In genomic region chr21:14536929-14537328, GRCh38 we compare ENCODE assay signal across 30 cellular contexts. TPM values are rescaled to one million over a fixed set of nuclear protein-coding genes. Genes with fewer than 3 reads are reported as not detected.
DNase-seq lines count a peak whose midpoint lies in the region; ATAC-seq and TF ChIP-seq lines count a peak whose summit lies in the region.
"Had no signal": no experiment of that assay in that cellular context is flagged by ENCODE, and none has a peak within 500 bp of the region (broad histone marks: within the 10 kb centered on the region; RNA-seq: fewer than 3 reads in every experiment).

No MANE protein-coding gene starts in this region.

- H3K14ac ChIP-seq in trophoblast cell (ENCODE audit: low read length) = no peak overlapping the region

- H3K4ac ChIP-seq in trophoblast cell (ENCODE audit: low read depth, low read length) = no peak overlapping the region

- H3K4me1 ChIP-seq in GM23338 (ENCODE audit: insufficient read depth) = no peaks in the 10 kb centered on the region
- H3K4me1 ChIP-seq in trophoblast cell (ENCODE audit: control insufficient read depth in 1 of 2, insufficient read depth in 2 of 2, low read length in 2 of 2) = no peaks in the 10 kb centered on the region
- no peaks in the 10 kb centered on the region for H3K4me1 ChIP-seq in mucosa of descending colon (ENCODE audit: low read depth)
- H3K4me1 ChIP-seq: breast epithelium, gastroesophageal sphincter, left ventricle myocardium inferior, parathyroid adenoma, thyroid gland had no signal

- no peaks in the 10 kb centered on the region for H3K9me3 ChIP-seq in trophoblast cell (ENCODE audit: insufficient read depth, low read depth, low read length)
- H3K9me3 ChIP-seq in mucosa of descending colon = no peaks in the 10 kb centered on the region
- H3K9me3 ChIP-seq: breast epithelium, esophagus squamous epithelium, gastroesophageal sphincter, spleen, thyroid gland had no signal

- no peak overlapping the region for H3K9ac ChIP-seq in trophoblast cell (ENCODE audit: low read length)
- H3K9ac ChIP-seq: BLaER1 treated with 17β-estradiol and CSF1 and Interleukin-3, amounts not matched to agents 10 nM and 100 nM; parathyroid adenoma had no signal

- TF ChIP-seq CTCF in GM23338 (conservative IDR thresholded peaks at IDR 0.05; ENCODE audit: low read depth in 2 of 2) = no peak
- no peak for TF ChIP-seq CTCF in mucosa of descending colon (IDR thresholded peaks at IDR 0.05)
- no peak for TF ChIP-seq CTCF in omental fat pad (IDR thresholded peaks at IDR 0.05)

- no CpG with 5 or more reads among the region's 5 CpGs for WGBS in trophoblast cell (ENCODE audit: extremely low coverage, insufficient coverage, insufficient read length)

- no peaks in the 10 kb centered on the region for H3K27me3 Mint-ChIP-seq in activated T-cell treated with anti-CD3 and anti-CD28 coated beads, Interleukin-2, amount 50 U/mL, for 4 hours (ENCODE audit: low read depth)
- H3K27me3 Mint-ChIP-seq in GM23338 (ENCODE audit: insufficient read depth, low read depth, poor library complexity) = no peaks in the 10 kb centered on the region
- no peaks in the 10 kb centered on the region for H3K27me3 Mint-ChIP-seq in activated naive CD8-positive, alpha-beta T cell treated with anti-CD3 and anti-CD28 coated beads, Interleukin-2, amount 50 U/mL, for 24 hours

- no peaks in the 10 kb centered on the region for H3K27me3 ChIP-seq in GM23338 (ENCODE audit: insufficient read depth)
- no peaks in the 10 kb centered on the region for H3K27me3 ChIP-seq in trophoblast cell (ENCODE audit: insufficient read depth, low read length)
- H3K27me3 ChIP-seq: BLaER1 treated with 17β-estradiol and CSF1 and Interleukin-3, amounts not matched to agents 10 nM and 100 nM; breast epithelium; esophagus squamous epithelium; gastroesophageal sphincter; spleen; thyroid gland had no signal

- H2AFZ ChIP-seq in GM23338 = peak overlapping the region; percentile 6; the same call in 1 of the 2 replicates
- H2AFZ ChIP-seq in trophoblast cell (ENCODE audit: insufficient read depth, low read length, poor library complexity) = no peak overlapping the region
- H2AFZ ChIP-seq: parathyroid adenoma had no signal

- ATAC-seq in activated T-cell treated with anti-CD3 and anti-CD28 coated beads, Interleukin-2, amount 50 U/mL, for 4 hours = no peak
- no peak for ATAC-seq in GM23338
- ATAC-seq in activated naive CD8-positive, alpha-beta T cell treated with anti-CD3 and anti-CD28 coated beads, Interleukin-2, amount 50 U/mL, for 24 hours = no peak
- ATAC-seq in mucosa of descending colon = no peak
- ATAC-seq in omental fat pad (ENCODE audit: low FRiP score) = no peak
- ATAC-seq: gastroesophageal sphincter, right cardiac atrium had no signal

- H3F3A ChIP-seq in GM23338 (replicated peaks; ENCODE audit: low read depth) = no peaks in the 10 kb centered on the region

- H3K79me2 ChIP-seq in GM23338 (replicated peaks; ENCODE audit: insufficient read depth) (no peaks in the 10 kb centered on the region), trophoblast cell (ENCODE audit: control insufficient read depth, insufficient read depth, low read length, poor library complexity) (no peaks in the 10 kb centered on the region)
- H3K79me2 ChIP-seq: parathyroid adenoma had no signal

- no peak overlapping the region for H3K4me3 ChIP-seq in GM23338
- H3K4me3 ChIP-seq in trophoblast cell (ENCODE audit: low read depth, low read length) = no peak overlapping the region
- no peak overlapping the region for H3K4me3 ChIP-seq in mucosa of descending colon
- H3K4me3 ChIP-seq: BLaER1 treated with 17β-estradiol and CSF1 and Interleukin-3, amounts not matched to agents 10 nM and 100 nM; breast epithelium; coronary artery; esophagus squamous epithelium; gastroesophageal sphincter; left ventricle myocardium inferior; spleen; thyroid gland had no signal

- no peak overlapping the region for H3K23ac ChIP-seq in trophoblast cell (ENCODE audit: low read length)

- peak overlapping the region; percentile 75 for H4K12ac ChIP-seq in trophoblast cell (ENCODE audit: low read depth, low read length)

- H4K20me1 ChIP-seq in GM23338 (replicated peaks; ENCODE audit: insufficient read depth) = no peaks in the 10 kb centered on the region

- intact Hi-C loops in mucosa of descending colon (cut with DNase I, micrococcal nuclease) = no loop called here

- H3K18ac ChIP-seq in trophoblast cell (ENCODE audit: low read length) = no peak overlapping the region

- H2AK5ac ChIP-seq in trophoblast cell (ENCODE audit: low read length) = no peak overlapping the region

- no peaks in the 10 kb centered on the region; the same call in 1 of the 2 replicates for H3K9me2 ChIP-seq in GM23338 (ENCODE audit: insufficient read depth)

- H3K27ac ChIP-seq in GM23338 (ENCODE audit: low read depth) (no peak overlapping the region), trophoblast cell (ENCODE audit: low read depth, low read length) (no peak overlapping the region)
- H3K27ac ChIP-seq: breast epithelium, coronary artery, esophagus squamous epithelium, gastroesophageal sphincter, left ventricle myocardium inferior, parathyroid adenoma, thyroid gland, VCaP had no signal

- no peak overlapping the region for H2BK12ac ChIP-seq in trophoblast cell (ENCODE audit: low read length)

- H3K4me3 Mint-ChIP-seq in activated T-cell treated with anti-CD3 and anti-CD28 coated beads, Interleukin-2, amount 50 U/mL, for 4 hours = peak overlapping the region; percentile 43
- H3K4me3 Mint-ChIP-seq in GM23338 = no peak overlapping the region
- H3K4me3 Mint-ChIP-seq in activated naive CD8-positive, alpha-beta T cell treated with anti-CD3 and anti-CD28 coated beads, Interleukin-2, amount 50 U/mL, for 24 hours = peak overlapping the region; percentile 30
- H3K4me3 Mint-ChIP-seq: nephron had no signal

- H3K36me3 ChIP-seq in GM23338 (ENCODE audit: insufficient read depth) (no peaks in the 10 kb centered on the region), trophoblast cell (ENCODE audit: control insufficient read depth in 1 of 2, insufficient read depth in 2 of 2, low read length in 2 of 2) (no peaks in the 10 kb centered on the region), mucosa of descending colon (ENCODE audit: low read depth) (no peaks in the 10 kb centered on the region)
- H3K36me3 ChIP-seq: breast epithelium, esophagus squamous epithelium, gastroesophageal sphincter, left ventricle myocardium inferior, spleen, thyroid gland had no signal

- peaks cover 22% of the 10 kb centered on the region for H3K9me3 Mint-ChIP-seq in activated T-cell treated with anti-CD3 and anti-CD28 coated beads, Interleukin-2, amount 50 U/mL, for 4 hours
- peaks cover 13% of the 10 kb centered on the region; the same call in 2 of the 3 replicates for H3K9me3 Mint-ChIP-seq in GM23338
- peaks cover 28% of the 10 kb centered on the region for H3K9me3 Mint-ChIP-seq in activated naive CD8-positive, alpha-beta T cell treated with anti-CD3 and anti-CD28 coated beads, Interleukin-2, amount 50 U/mL, for 24 hours

- H3K36me3 Mint-ChIP-seq in activated T-cell treated with anti-CD3 and anti-CD28 coated beads, Interleukin-2, amount 50 U/mL, for 4 hours (ENCODE audit: insufficient read depth) = peaks cover 63% of the 10 kb centered on the region
- H3K36me3 Mint-ChIP-seq in GM23338 (ENCODE audit: low read depth) = peaks cover 3% of the 10 kb centered on the region; the same call in 1 of the 3 replicates
- H3K36me3 Mint-ChIP-seq in activated naive CD8-positive, alpha-beta T cell treated with anti-CD3 and anti-CD28 coated beads, Interleukin-2, amount 50 U/mL, for 24 hours (ENCODE audit: low read depth) = peaks cover 73% of the 10 kb centered on the region

- H3K79me1 ChIP-seq in trophoblast cell (ENCODE audit: low read length) = no peaks in the 10 kb centered on the region

- no peak overlapping the region for H4K8ac ChIP-seq in trophoblast cell (ENCODE audit: low read depth, low read length)

- H3K4me2 ChIP-seq in GM23338 (no peak overlapping the region), trophoblast cell (ENCODE audit: low read length) (no peak overlapping the region)

- no peak overlapping the region for H4K91ac ChIP-seq in trophoblast cell (ENCODE audit: low read depth, low read length)

- peaks cover 91% of the 10 kb centered on the region for H3K4me1 Mint-ChIP-seq in activated T-cell treated with anti-CD3 and anti-CD28 coated beads, Interleukin-2, amount 50 U/mL, for 4 hours (ENCODE audit: low read depth)
- H3K4me1 Mint-ChIP-seq in GM23338 = no peaks in the 10 kb centered on the region
- peaks cover 97% of the 10 kb centered on the region for H3K4me1 Mint-ChIP-seq in activated naive CD8-positive, alpha-beta T cell treated with anti-CD3 and anti-CD28 coated beads, Interleukin-2, amount 50 U/mL, for 24 hours

- no peak overlapping the region for H2BK5ac ChIP-seq in trophoblast cell (ENCODE audit: low read depth, low read length, poor library complexity)

- no peak overlapping the region for H2BK120ac ChIP-seq in trophoblast cell (ENCODE audit: insufficient read depth, low read length, poor library complexity)

- DNase-seq in activated T-cell treated with anti-CD3 and anti-CD28 coated beads, Interleukin-2, amount 50 U/mL, for 4 hours = no peak
- no peak for DNase-seq in activated T-cell treated with anti-CD3 and anti-CD28 coated beads, Interleukin-2, amount 50 U/mL, for 48 hours
- DNase-seq in GM23338 (ENCODE audit: low spot score) = no peak
- DNase-seq in activated naive CD8-positive, alpha-beta T cell treated with anti-CD3 and anti-CD28 coated beads, Interleukin-2, amount 50 U/mL, for 24 hours = no peak
- DNase-seq in trophoblast cell = no peak
- DNase-seq in NCI-H146 (lab: John Stamatoyannopoulos, UW) = no peak
- DNase-seq in mucosa of descending colon = no peak
- DNase-seq in omental fat pad (ENCODE audit: low spot score) = no peak
- DNase-seq: amniotic stem cell; esophagus squamous epithelium; H7; left ventricle myocardium inferior; midbrain; NCI-H1092 treated with DMSO at 0.1 percent for 48 hours; NCI-H1930; right cardiac atrium; RPMI8226; spleen; stimulated activated CD4-positive, alpha-beta T cell treated with anti-CD3 and anti-CD28 coated beads, Interleukin-2, amount 100 ng/mL, for 48 hours; stimulated activated naive CD4-positive, alpha-beta T cell treated with Interleukin-2 at 50 U/mL for 16 hours; thyroid gland had no signal

- peak overlapping the region; percentile 3; the same call in 1 of the 2 replicates for H3K27ac Mint-ChIP-seq in GM23338
- peak overlapping the region; percentile 75 for H3K27ac Mint-ChIP-seq in activated naive CD8-positive, alpha-beta T cell treated with anti-CD3 and anti-CD28 coated beads, Interleukin-2, amount 50 U/mL, for 24 hours
- H3K27ac Mint-ChIP-seq: nephron had no signal

RNA-seq across cellular contexts. Expression of gene SAMSN1, which starts 9.2 kb away (rescaled TPM):
- 100 to 1,000 TPM in 1 of 3 donors, 10 to 100 TPM in 2; 54.0 to 107 (median 73.5) TPM for total RNA-seq in activated T-cell treated with anti-CD3 and anti-CD28 coated beads, Interleukin-2, amount 50 U/mL, for 4 hours
- 2.0 and 3.2 TPM in 2 replicates for total RNA-seq in GM23338 (2014; rRNA removed; shearing (Covaris generic))
- 5.4 and 7.9 TPM in 2 replicates for polyA plus RNA-seq in GM23338 (2016; fragmentation: Nextera tagmentation; extraction: Ambion mirVana)
- polyA plus RNA-seq in trophoblast cell (2013) = 0.07 and 0.08 TPM in 2 replicates
- 10 to 100 TPM in 1 of 3 donors, 1 to 10 TPM in 2; 3.2 to 11.1 (median 6.5) TPM for total RNA-seq in mucosa of descending colon
- total RNA-seq in omental fat pad = 10 to 100 TPM; 20.0 to 48.4 (median 30.2) TPM
- total RNA-seq: Daoy, SK-MEL-5 had no signal
